Comparison of ENCODE assay signal across 1 cellular context in the genomic region with DNA sequence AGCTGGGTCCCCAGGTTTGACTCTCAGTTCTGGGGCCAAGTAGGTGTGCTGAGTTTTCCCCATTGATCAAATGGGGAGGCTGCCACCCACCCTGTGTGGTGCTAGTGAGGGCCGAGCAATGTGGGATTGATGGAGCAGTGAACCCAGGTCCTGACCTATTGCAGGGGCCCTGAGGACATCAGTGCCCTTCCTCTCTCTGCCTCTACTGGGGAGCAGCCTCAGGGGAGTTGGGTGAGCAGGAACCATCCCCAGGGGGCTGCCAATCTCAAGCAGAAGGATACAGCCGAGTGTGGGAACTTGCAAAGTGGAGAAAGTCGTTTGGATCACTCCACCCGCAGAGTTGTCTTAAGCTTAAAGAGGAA.
TF ChIP-seq lines count a peak whose summit lies in the region.

No MANE protein-coding gene starts in this region.

TF ChIP-seq in IMR-90, 13 proteins besides CTCF, POLR2A, EP300 and RAD21 (continued from another document):
- TF ChIP-seq, protein P1, sequence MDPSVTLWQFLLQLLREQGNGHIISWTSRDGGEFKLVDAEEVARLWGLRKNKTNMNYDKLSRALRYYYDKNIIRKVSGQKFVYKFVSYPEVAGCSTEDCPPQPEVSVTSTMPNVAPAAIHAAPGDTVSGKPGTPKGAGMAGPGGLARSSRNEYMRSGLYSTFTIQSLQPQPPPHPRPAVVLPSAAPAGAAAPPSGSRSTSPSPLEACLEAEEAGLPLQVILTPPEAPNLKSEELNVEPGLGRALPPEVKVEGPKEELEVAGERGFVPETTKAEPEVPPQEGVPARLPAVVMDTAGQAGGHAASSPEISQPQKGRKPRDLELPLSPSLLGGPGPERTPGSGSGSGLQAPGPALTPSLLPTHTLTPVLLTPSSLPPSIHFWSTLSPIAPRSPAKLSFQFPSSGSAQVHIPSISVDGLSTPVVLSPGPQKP (IDR thresholded peaks at IDR 0.05; ENCODE audit: borderline replicate concordance, low read depth, low read length), result no peak
